ENCODE assay signal across 15 cellular contexts in the genomic region with DNA sequence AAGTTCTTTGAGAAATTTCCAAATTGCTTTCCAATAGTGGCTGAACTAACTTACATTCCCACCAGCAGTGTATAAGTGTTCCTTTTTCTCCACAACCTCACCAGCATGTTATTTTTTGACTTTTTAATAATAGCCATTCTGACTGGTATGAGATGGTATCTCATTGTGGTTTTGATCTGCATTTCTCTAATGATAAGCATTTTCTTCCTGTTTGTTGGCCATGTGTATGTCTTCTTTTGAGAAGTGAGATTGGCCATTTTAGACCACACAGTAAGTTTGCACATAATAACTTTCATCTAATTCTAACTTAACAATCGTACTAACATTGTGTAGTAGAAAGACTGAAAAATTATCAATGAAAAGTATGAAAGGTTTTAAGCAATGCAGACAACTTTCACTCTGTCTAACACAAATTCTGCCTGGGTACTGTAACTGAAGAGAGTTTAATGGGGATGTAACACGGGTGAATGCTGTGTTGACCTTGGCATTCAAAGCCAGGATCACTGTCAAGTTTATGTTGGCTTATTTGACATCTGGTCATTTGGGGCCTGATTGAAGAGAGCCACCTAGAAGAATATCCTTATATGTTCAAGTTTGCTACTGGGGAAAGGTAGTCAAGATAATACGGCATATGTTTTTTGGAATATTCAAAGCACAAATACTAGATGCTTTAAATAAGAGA.
"Had no signal": no experiment of that assay in that cellular context is flagged by ENCODE, and none has a peak within 500 bp of the region (broad histone marks: within the 10 kb centered on the region; RNA-seq: fewer than 3 reads in every experiment).

No MANE protein-coding gene starts in this region.

- H2AFZ ChIP-seq: parathyroid adenoma had no signal

- H3K9me3 ChIP-seq: esophagus muscularis mucosa, thyroid gland had no signal

- DNase-seq: activated CD4-positive, alpha-beta T cell treated with anti-CD3 and anti-CD28 coated beads, Interleukin-2, amount 50 U/mL, for 48 hours; activated CD4-positive, CD25-positive, alpha-beta regulatory T cell treated with anti-CD3 and anti-CD28 coated beads, Interleukin-2, amount 50 U/mL, for 72 hours; activated CD8-positive, alpha-beta memory T cell treated with anti-CD3 and anti-CD28 coated beads, Interleukin-2, amount 10 ng/mL, durations not matched to agents 7 days and 5 days; activated effector memory CD4-positive, alpha-beta T cell treated with anti-CD3 and anti-CD28 coated beads, Interleukin-2, amount 50 U/mL, for 16 hours; activated T-cell treated with anti-CD3 and anti-CD28 coated beads, Interleukin-2, amount 50 U/mL, for 24 hours; dorsolateral prefrontal cortex; foreskin fibroblast; head of caudate nucleus; islet precursor cell; small intestine; thyroid gland had no signal

- H3K36me3 ChIP-seq: esophagus muscularis mucosa, thyroid gland had no signal

- ATAC-seq: activated CD8-positive, alpha-beta memory T cell treated with anti-CD3 and anti-CD28 coated beads, Interleukin-2, amount 10 ng/mL, durations not matched to agents 7 days and 5 days; activated naive CD4-positive, alpha-beta T cell treated with anti-CD3 and anti-CD28 coated beads, Interleukin-2, amount 50 U/mL, for 72 hours had no signal

- H3K4me3 ChIP-seq: dorsolateral prefrontal cortex, esophagus muscularis mucosa, thyroid gland had no signal

- H3K27me3 ChIP-seq: dorsolateral prefrontal cortex, esophagus muscularis mucosa, thyroid gland had no signal

- H3K27ac ChIP-seq: esophagus muscularis mucosa, parathyroid adenoma, thyroid gland had no signal

- H3K79me2 ChIP-seq: parathyroid adenoma had no signal

- H3K9ac ChIP-seq: parathyroid adenoma had no signal

- H3K4me1 ChIP-seq: parathyroid adenoma had no signal

- FAIRE-seq: endometrium, small intestine had no signal
